Comparison of ENCODE assay signal across 20 cellular contexts in genomic region chr17:1144139-1144538, GRCh38.
"Had no signal": no experiment of that assay in that cellular context is flagged by ENCODE, and none has a peak within 500 bp of the region (broad histone marks: within the 10 kb centered on the region; RNA-seq: fewer than 3 reads in every experiment).

No MANE protein-coding gene starts in this region.

- H3K27ac Mint-ChIP-seq: activated T-helper 17 cell treated with anti-CD3 and anti-CD28 coated beads, Interleukin-2, amount 50 U/mL, for 72 hours; dendritic cell treated with granulocyte-macrophage colony-stimulating factor and Interleukin-4, amounts not matched to agents 40 ng/mL and 50 ng/mL, for 4 days; effector memory CD8-positive, alpha-beta T cell had no signal

- H3K9me3 Mint-ChIP-seq: activated T-helper 17 cell treated with anti-CD3 and anti-CD28 coated beads, Interleukin-2, amount 50 U/mL, for 72 hours; dendritic cell treated with granulocyte-macrophage colony-stimulating factor and Interleukin-4, amounts not matched to agents 40 ng/mL and 50 ng/mL, for 4 days; effector memory CD8-positive, alpha-beta T cell had no signal

- H3K27ac ChIP-seq: breast epithelium, epithelial cell of prostate, heart left ventricle, right atrium auricular region, transverse colon, vagina, VCaP had no signal

- H3K4me1 Mint-ChIP-seq: activated T-helper 17 cell treated with anti-CD3 and anti-CD28 coated beads, Interleukin-2, amount 50 U/mL, for 72 hours had no signal

- H3K4me3 Mint-ChIP-seq: activated T-helper 17 cell treated with anti-CD3 and anti-CD28 coated beads, Interleukin-2, amount 50 U/mL, for 72 hours; dendritic cell treated with granulocyte-macrophage colony-stimulating factor and Interleukin-4, amounts not matched to agents 40 ng/mL and 50 ng/mL, for 4 days; effector memory CD8-positive, alpha-beta T cell had no signal

- H3K27me3 ChIP-seq: breast epithelium, heart left ventricle, right atrium auricular region, transverse colon, vagina had no signal

- H3K27me3 Mint-ChIP-seq: activated T-helper 17 cell treated with anti-CD3 and anti-CD28 coated beads, Interleukin-2, amount 50 U/mL, for 72 hours; dendritic cell treated with granulocyte-macrophage colony-stimulating factor and Interleukin-4, amounts not matched to agents 40 ng/mL and 50 ng/mL, for 4 days; effector memory CD8-positive, alpha-beta T cell had no signal

- DNase-seq: activated CD4-positive, alpha-beta T cell treated with anti-CD3 and anti-CD28 coated beads, Interleukin-2, amount 50 U/mL, for 48 hours; activated naive CD4-positive, alpha-beta T cell treated with Interleukin-2 at 50 U/mL for 16 hours; aorta; cerebellar nuclear complex; effector memory CD8-positive, alpha-beta T cell; stimulated activated CD4-positive, alpha-beta T cell treated with anti-CD3 and anti-CD28 coated beads, Interleukin-15, amount 100 ng/mL, for 24 hours; stimulated activated CD4-positive, alpha-beta T cell treated with anti-CD3 and anti-CD28 coated beads, Interleukin-4, amount 100 ng/mL, for 4 hours; stimulated activated CD8-positive, alpha-beta memory T cell treated with anti-CD3 and anti-CD28 coated beads, Interleukin-4, amount 100 ng/mL, for 48 hours; stimulated activated naive CD4-positive, alpha-beta T cell treated with Interleukin-2 at 50 U/mL for 16 hours; substantia nigra; T-helper 2 cell; transverse colon had no signal
